In genomic region chr3:46926039-46926438, GRCh38 we compare ENCODE assay signal across 9 cellular contexts. TPM values are rescaled to one million over a fixed set of nuclear protein-coding genes. Genes with fewer than 3 reads are reported as not detected.
A peak's percentile ranks its signal among the peaks of the same experiment; 100 is the strongest.
DNase-seq lines count a peak whose midpoint lies in the region; ATAC-seq and TF ChIP-seq lines count a peak whose summit lies in the region.
"Had no signal": no experiment of that assay in that cellular context is flagged by ENCODE, and none has a peak within 500 bp of the region (broad histone marks: within the 10 kb centered on the region; RNA-seq: fewer than 3 reads in every experiment).

No MANE protein-coding gene starts in this region.

- DNase-seq in AG08396 (ENCODE audit: low spot score) (peak; percentile 52), HK-2 (ENCODE audit: unreplicated experiment) (peak; percentile 13), cardiac fibroblast (ENCODE audit: low read depth in 2 of 2) (peak; percentile 59 to 69), myocyte (ENCODE audit: low read depth) (peak; percentile 99), activated gamma-delta T cell (lab: John Stamatoyannopoulos, UW) (no peak)
- DNase-seq: DMS153 had no signal

- ATAC-seq in HG02642 (IDR thresholded peaks at IDR 0.05; ENCODE audit: poor library complexity, unreplicated experiment) (no peak), HG03439 (IDR thresholded peaks at IDR 0.05; ENCODE audit: unreplicated experiment) (no peak), HG03280 (IDR thresholded peaks at IDR 0.05; ENCODE audit: unreplicated experiment) (no peak)

- no peak overlapping the region for H3K4me3 ChIP-seq in cardiac fibroblast (replicated peaks in 1 of 2; ENCODE audit: low read depth in 2 of 2, low read length in 2 of 2)

- TF ChIP-seq CTCF in cardiac fibroblast (IDR thresholded peaks at IDR 0.05; ENCODE audit: low read depth, low read length): no peak

RNA-seq across cellular contexts. Expression of gene PTH1R, which starts 48.5 kb away (rescaled TPM):
- 5.6 and 5.7 TPM in 2 replicates for total RNA-seq in myocyte
- polyA plus RNA-seq in myocyte (2012): 3.6 TPM

RNA-seq across cellular contexts. Expression of gene CCDC12, which starts 50.5 kb away (rescaled TPM):
- total RNA-seq in myocyte: 20.9 and 22.6 TPM in 2 replicates
- polyA plus RNA-seq in myocyte (2012): 31.8 TPM

RNA-seq across cellular contexts. Expression of gene NBEAL2, which starts 53.4 kb away (rescaled TPM):
- 2.3 and 4.4 TPM in 2 replicates for total RNA-seq in myocyte
- 4.0 TPM for polyA plus RNA-seq in myocyte (2012)
